12 cellular contexts compared by ENCODE assay signal in the genomic region with DNA sequence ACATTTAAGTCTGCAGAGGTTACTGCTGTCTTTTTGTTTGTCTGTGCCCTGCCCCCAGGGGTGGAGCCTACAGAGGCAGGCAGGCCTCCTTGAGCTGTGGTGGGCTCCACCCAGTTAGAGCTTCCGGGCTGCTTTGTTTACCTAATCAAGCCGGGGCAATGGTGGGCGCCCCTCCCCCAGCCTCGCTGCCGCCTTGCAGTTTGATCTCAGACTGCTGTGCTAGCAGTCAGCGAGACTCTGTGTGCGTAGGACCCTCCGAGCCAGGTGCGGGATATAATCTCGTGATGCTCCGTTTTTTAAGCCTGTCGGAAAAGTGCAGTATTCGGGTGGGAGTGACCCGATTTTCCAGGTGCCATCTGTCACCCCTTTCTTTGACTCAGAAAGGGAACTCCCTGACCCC. TPM values are rescaled to one million over a fixed set of nuclear protein-coding genes. Genes with fewer than 3 reads are reported as not detected.
"Had no signal": no experiment of that assay in that cellular context is flagged by ENCODE, and none has a peak within 500 bp of the region (broad histone marks: within the 10 kb centered on the region; RNA-seq: fewer than 3 reads in every experiment).

No MANE protein-coding gene starts in this region.

RNA-seq across cellular contexts. Expression of a gene that starts 36.2 kb away (rescaled TPM):
- total RNA-seq: activated CD4-positive, alpha-beta T cell treated with anti-CD3 and anti-CD28 coated beads, Interleukin-2, amount 10 ng/mL, durations not matched to agents 24 days and 14 days; activated CD8-positive, alpha-beta T cell treated with anti-CD3 and anti-CD28 coated beads for 36 hours; activated naive CD8-positive, alpha-beta T cell treated with anti-CD3 and anti-CD28 coated beads, Interleukin-2, amount 10 ng/mL, durations not matched to agents 7 days and 5 days; activated T-helper 17 cell treated with anti-CD3 and anti-CD28 coated beads, Interleukin-2, amount 50 U/mL, for 72 hours; body of pancreas; cardiac septum; colonic mucosa; esophagus mucosa; lower lobe of right lung; upper lobe of right lung had no signal
- polyA plus RNA-seq: keratinocyte, neural cell had no signal
